24 cellular contexts compared by ENCODE assay signal in genomic region chr16:66322174-66322573, GRCh38. TPM values are rescaled to one million over a fixed set of nuclear protein-coding genes. Genes with fewer than 3 reads are reported as not detected.
A peak's percentile ranks its signal among the peaks of the same experiment; 100 is the strongest.
DNase-seq lines count a peak whose midpoint lies in the region; ATAC-seq and TF ChIP-seq lines count a peak whose summit lies in the region.
"Had no signal": no experiment of that assay in that cellular context is flagged by ENCODE, and none has a peak within 500 bp of the region (broad histone marks: within the 10 kb centered on the region; RNA-seq: fewer than 3 reads in every experiment).

No MANE protein-coding gene starts in this region.

- H2BK20ac ChIP-seq in H9 (ENCODE audit: low read depth, low read length, poor library complexity, severe bottlenecking): no peak overlapping the region

- no peaks in the 10 kb centered on the region for H3K79me1 ChIP-seq in H9 (ENCODE audit: insufficient read depth, low read depth, low read length, poor library complexity, severe bottlenecking)

- H4K8ac ChIP-seq in H9 (replicated peaks; ENCODE audit: insufficient read length, low read depth, low read length): no peak overlapping the region

- H4K91ac ChIP-seq in H9 (ENCODE audit: insufficient read length, low read depth, low read length): no peak overlapping the region

- no peaks in the 10 kb centered on the region for H3K36me3 ChIP-seq in OCI-LY3 (replicated peaks; ENCODE audit: low read depth, low read length)
- H3K36me3 ChIP-seq: esophagus muscularis mucosa, pancreas, Peyer's patch, right lobe of liver, thoracic aorta had no signal

- H3T11ph ChIP-seq in H9 (ENCODE audit: low read length): no peak overlapping the region

- intact Hi-C loops in cardiac septum (cut with DNase I): no loop called here

- H3K4me1 Mint-ChIP-seq in activated T-helper 17 cell treated with anti-CD3 and anti-CD28 coated beads, Interleukin-2, amount 50 U/mL, for 72 hours: no peaks in the 10 kb centered on the region
- peaks cover 11 to 21% of the 10 kb centered on the region in 2 experiments for H3K4me1 Mint-ChIP-seq in H9
- H3K4me1 Mint-ChIP-seq: activated naive CD4-positive, alpha-beta T cell treated with anti-CD3 and anti-CD28 coated beads, Interleukin-2, amount 10 ng/mL, durations not matched to agents 7 days and 5 days; mesothelial cell of epicardium had no signal

- peaks cover 7% of the 10 kb centered on the region for H3K4me1 ChIP-seq in OCI-LY3 (ENCODE audit: low read length)
- no peaks in the 10 kb centered on the region for H3K4me1 ChIP-seq in H9 (ENCODE audit: insufficient read depth, low read length)

- no peak overlapping the region for H3K14ac ChIP-seq in H9 (ENCODE audit: insufficient read depth, low read length)

- H2BK5ac ChIP-seq in H9 (ENCODE audit: insufficient read length, low read length): no peak overlapping the region

- no peaks in the 10 kb centered on the region for H3K36me3 Mint-ChIP-seq in activated T-helper 17 cell treated with anti-CD3 and anti-CD28 coated beads, Interleukin-2, amount 50 U/mL, for 72 hours (ENCODE audit: low read depth)
- H3K36me3 Mint-ChIP-seq in H9 (ENCODE audit: insufficient read depth in 1 of 3, low read depth in 3 of 3): no peaks in the 10 kb centered on the region
- H3K36me3 Mint-ChIP-seq: activated naive CD4-positive, alpha-beta T cell treated with anti-CD3 and anti-CD28 coated beads, Interleukin-2, amount 10 ng/mL, durations not matched to agents 7 days and 5 days; CD8-positive, alpha-beta T cell; mesothelial cell of epicardium; natural killer cell treated with Interleukin-12 subunit alpha and Interleukin-12 subunit beta and Interleukin-15 and Interleukin-18, amount 100 ng/mL, for 72 hours had no signal

- peak; percentile 82 for ATAC-seq in GM18907 (IDR thresholded peaks at IDR 0.05; ENCODE audit: unreplicated experiment)
- ATAC-seq in GM21423 (IDR thresholded peaks at IDR 0.05; ENCODE audit: unreplicated experiment): peak; percentile 86
- peak; percentile 88 for ATAC-seq in HG03060 (IDR thresholded peaks at IDR 0.05; ENCODE audit: low read depth, unreplicated experiment)
- ATAC-seq in activated T-helper 17 cell treated with anti-CD3 and anti-CD28 coated beads, Interleukin-2, amount 50 U/mL, for 72 hours (replicated peaks): no peak
- ATAC-seq: activated CD8-positive, alpha-beta T cell treated with anti-CD3 and anti-CD28 coated beads, Interleukin-2, amount 10 ng/mL, durations not matched to agents 7 days and 5 days; CD8-positive, alpha-beta T cell; left cardiac atrium; natural killer cell treated with Interleukin-12 subunit alpha and Interleukin-12 subunit beta and Interleukin-15 and Interleukin-18, amount 100 ng/mL, for 72 hours; pancreas; right lobe of liver had no signal

- no peak overlapping the region for H4K5ac ChIP-seq in H9 (ENCODE audit: insufficient read length, low read depth, low read length)

- DNase-seq in cardiac septum (ENCODE audit: low spot score) (no peak), H9 (no peak)
- DNase-seq: activated CD8-positive, alpha-beta T cell treated with anti-CD3 and anti-CD28 coated beads, Interleukin-2, amount 10 ng/mL, durations not matched to agents 7 days and 5 days; activated naive CD4-positive, alpha-beta T cell treated with anti-CD3 and anti-CD28 coated beads, Interleukin-2, amount 10 ng/mL, durations not matched to agents 7 days and 5 days; activated T-cell treated with anti-CD3 and anti-CD28 coated beads, Interleukin-2, amount 50 U/mL, for 24 hours; aorta; CD8-positive, alpha-beta T cell; effector CD8-positive, alpha-beta T cell; left cardiac atrium; NCI-H82; pancreas; Peyer's patch; right lobe of liver; stimulated activated CD4-positive, alpha-beta T cell treated with anti-CD3 and anti-CD28 coated beads, Interleukin-15, amount 100 ng/mL, for 24 hours had no signal

- no peak overlapping the region for H3K4me3 Mint-ChIP-seq in activated T-helper 17 cell treated with anti-CD3 and anti-CD28 coated beads, Interleukin-2, amount 50 U/mL, for 72 hours
- H3K4me3 Mint-ChIP-seq in H9: no peak overlapping the region
- H3K4me3 Mint-ChIP-seq: activated CD8-positive, alpha-beta T cell treated with anti-CD3 and anti-CD28 coated beads, Interleukin-2, amount 10 ng/mL, durations not matched to agents 7 days and 5 days; activated naive CD4-positive, alpha-beta T cell treated with anti-CD3 and anti-CD28 coated beads, Interleukin-2, amount 10 ng/mL, durations not matched to agents 7 days and 5 days; activated T-cell treated with anti-CD3 and anti-CD28 coated beads, Interleukin-2, amount 50 U/mL, for 24 hours; CD8-positive, alpha-beta T cell; mesothelial cell of epicardium; natural killer cell treated with Interleukin-12 subunit alpha and Interleukin-12 subunit beta and Interleukin-15 and Interleukin-18, amount 100 ng/mL, for 72 hours had no signal

- no peak overlapping the region for H2BK12ac ChIP-seq in H9 (ENCODE audit: insufficient read length, low read depth, low read length)

- H3K79me2 ChIP-seq in OCI-LY3 (ENCODE audit: low read length) (no peaks in the 10 kb centered on the region), H9 (ENCODE audit: insufficient read depth, low read length) (no peaks in the 10 kb centered on the region)

- H3K23ac ChIP-seq in H9 (ENCODE audit: insufficient read length, low read depth, low read length): no peak overlapping the region

- H2BK120ac ChIP-seq in H9 (ENCODE audit: low read depth, low read length, poor library complexity, severe bottlenecking): no peak overlapping the region

- H3K9ac ChIP-seq in OCI-LY3 (ENCODE audit: low read length) (no peak overlapping the region), H9 (ENCODE audit: extremely low read depth, insufficient read length, low read length) (no peak overlapping the region)

- no peaks in the 10 kb centered on the region for H4K20me1 ChIP-seq in OCI-LY3 (ENCODE audit: insufficient read depth, low read length)
- no peaks in the 10 kb centered on the region for H4K20me1 ChIP-seq in H9 (ENCODE audit: control insufficient read depth, insufficient read depth, insufficient read length)

- no peaks in the 10 kb centered on the region for H3K9me3 ChIP-seq in OCI-LY3 (ENCODE audit: insufficient read depth, low read length)
- H3K9me3 ChIP-seq in H9 (ENCODE audit: control insufficient read depth, low read depth, low read length): no peaks in the 10 kb centered on the region
- H3K9me3 ChIP-seq: esophagus muscularis mucosa, pancreas, Peyer's patch, right lobe of liver, thoracic aorta had no signal

- H3K18ac ChIP-seq in H9 (ENCODE audit: insufficient read length, low read depth, low read length): no peak overlapping the region

- peaks cover 10% of the 10 kb centered on the region for H3K27me3 Mint-ChIP-seq in activated T-helper 17 cell treated with anti-CD3 and anti-CD28 coated beads, Interleukin-2, amount 50 U/mL, for 72 hours
- H3K27me3 Mint-ChIP-seq in H9 (ENCODE audit: low read depth): peaks cover 21% of the 10 kb centered on the region

- no peak overlapping the region for H3K27ac Mint-ChIP-seq in activated T-helper 17 cell treated with anti-CD3 and anti-CD28 coated beads, Interleukin-2, amount 50 U/mL, for 72 hours
- no peak overlapping the region for H3K27ac Mint-ChIP-seq in H9
- H3K27ac Mint-ChIP-seq: activated CD8-positive, alpha-beta T cell treated with anti-CD3 and anti-CD28 coated beads, Interleukin-2, amount 10 ng/mL, durations not matched to agents 7 days and 5 days; activated naive CD4-positive, alpha-beta T cell treated with anti-CD3 and anti-CD28 coated beads, Interleukin-2, amount 10 ng/mL, durations not matched to agents 7 days and 5 days; activated T-cell treated with anti-CD3 and anti-CD28 coated beads, Interleukin-2, amount 50 U/mL, for 24 hours; CD8-positive, alpha-beta T cell; mesothelial cell of epicardium; natural killer cell treated with Interleukin-12 subunit alpha and Interleukin-12 subunit beta and Interleukin-15 and Interleukin-18, amount 100 ng/mL, for 72 hours had no signal

- no peak overlapping the region for H3K56ac ChIP-seq in H9 (ENCODE audit: insufficient read length, low read depth, low read length)

- 0 out of 2 replicates have a peak overlapping the region, but pooled peaks have one; percentile 26 for H3K4me2 ChIP-seq in OCI-LY3 (ENCODE audit: low read length)
- no peak overlapping the region for H3K4me2 ChIP-seq in H9 (ENCODE audit: insufficient read depth, insufficient read length, low read length)

- H3K4ac ChIP-seq in H9 (ENCODE audit: low read depth, low read length): no peak overlapping the region

- no peak overlapping the region for H2AK5ac ChIP-seq in H9 (ENCODE audit: insufficient read length, low read length)

- H2AFZ ChIP-seq in OCI-LY3 (ENCODE audit: low read depth, low read length): no peak overlapping the region
- H2AFZ ChIP-seq in H9 (ENCODE audit: low read length): no peak overlapping the region

- H3K27me3 ChIP-seq in OCI-LY3 (ENCODE audit: low read depth, low read length) (peaks cover 38% of the 10 kb centered on the region), H9 (ENCODE audit: insufficient read depth, low read length) (no peaks in the 10 kb centered on the region)
- H3K27me3 ChIP-seq: esophagus muscularis mucosa, pancreas, Peyer's patch, right lobe of liver had no signal

- H2BK15ac ChIP-seq in H9 (ENCODE audit: low read depth, low read length): no peak overlapping the region

- no CpG with 5 or more reads among the region's 4 CpGs for WGBS in H9 (ENCODE audit: extremely low coverage, insufficient read length, low lambda C conversion rate)

- no peaks in the 10 kb centered on the region for H3K23me2 ChIP-seq in H9 (ENCODE audit: insufficient read length, low read depth, low read length, poor library complexity, severe bottlenecking)

- TF ChIP-seq CTCF in OCI-LY3 (IDR thresholded peaks at IDR 0.05; ENCODE audit: low read depth, low read length): no peak
- no peak for TF ChIP-seq CTCF in H9 (conservative IDR thresholded peaks at IDR 0.05)

- no peaks in the 10 kb centered on the region for H3K9me3 Mint-ChIP-seq in activated T-helper 17 cell treated with anti-CD3 and anti-CD28 coated beads, Interleukin-2, amount 50 U/mL, for 72 hours
- no peaks in the 10 kb centered on the region for H3K9me3 Mint-ChIP-seq in H9
- H3K9me3 Mint-ChIP-seq: activated naive CD4-positive, alpha-beta T cell treated with anti-CD3 and anti-CD28 coated beads, Interleukin-2, amount 10 ng/mL, durations not matched to agents 7 days and 5 days; activated T-cell treated with anti-CD3 and anti-CD28 coated beads, Interleukin-2, amount 50 U/mL, for 24 hours; CD8-positive, alpha-beta T cell; mesothelial cell of epicardium; natural killer cell treated with Interleukin-12 subunit alpha and Interleukin-12 subunit beta and Interleukin-15 and Interleukin-18, amount 100 ng/mL, for 72 hours had no signal

- H3K27ac ChIP-seq in OCI-LY3 (ENCODE audit: low read length): no peak overlapping the region
- H3K27ac ChIP-seq in H9 (ENCODE audit: insufficient read length, low read depth, low read length): no peak overlapping the region
- H3K27ac ChIP-seq: esophagus muscularis mucosa, pancreas, Peyer's patch, right lobe of liver, thoracic aorta had no signal

- no peak overlapping the region for H3K4me3 ChIP-seq in OCI-LY3 (ENCODE audit: low read length)
- H3K4me3 ChIP-seq: esophagus muscularis mucosa, pancreas, Peyer's patch, right lobe of liver, thoracic aorta had no signal

RNA-seq across cellular contexts. Expression of gene CDH5, which starts 44.3 kb away (rescaled TPM):
- total RNA-seq in cardiac septum (51.9 TPM), H9 (2021) (0.20 TPM in 1 of 2 replicates, not detected in the other)
- total RNA-seq in activated T-helper 17 cell treated with anti-CD3 and anti-CD28 coated beads, Interleukin-2, amount 50 U/mL, for 72 hours: not detected
- total RNA-seq: activated CD8-positive, alpha-beta T cell treated with anti-CD3 and anti-CD28 coated beads, Interleukin-2, amount 10 ng/mL, durations not matched to agents 7 days and 5 days; CD8-positive, alpha-beta T cell; natural killer cell treated with Interleukin-12 subunit alpha and Interleukin-12 subunit beta and Interleukin-15 and Interleukin-18, amount 100 ng/mL, for 72 hours; SK-MEL-5 had no signal

Comparison
In these comparisons a context has a peak if more than half of its experiments do, and no peak if none do; other contexts are left out.
1. RNA of gene CDH5, which starts 44.3 kb away (total RNA-seq): 51.9 TPM in cardiac septum (single experiment); 0.20 TPM in H9 and not detected in activated T-helper 17 cell treated with anti-CD3 and anti-CD28 coated beads, Interleukin-2, amount 50 U/mL, for 72 hours; every median in the first group is over 10 times any median in the second.